Comparison of ENCODE assay signal across 25 cellular contexts in the genomic region with DNA sequence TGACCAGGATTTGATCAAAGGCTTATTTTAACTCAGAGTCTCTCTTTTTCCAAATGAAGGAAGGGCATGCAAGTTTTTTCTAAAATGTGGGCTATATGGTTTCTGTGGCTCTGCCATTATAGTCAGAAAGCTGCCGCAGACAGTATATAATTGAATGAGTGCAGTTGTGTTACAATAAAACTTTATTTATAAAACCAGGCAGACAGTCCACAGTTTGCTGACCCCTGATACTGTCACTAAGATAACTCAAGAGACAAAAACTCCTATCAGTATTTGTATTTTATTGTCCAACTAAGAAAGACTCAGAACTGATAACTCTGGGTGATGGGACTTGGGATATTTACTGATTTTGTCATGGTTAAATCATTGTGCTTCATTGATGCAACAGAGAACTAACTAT. TPM values are rescaled to one million over a fixed set of nuclear protein-coding genes. Genes with fewer than 3 reads are reported as not detected.
DNase-seq lines count a peak whose midpoint lies in the region; ATAC-seq, FAIRE-seq and TF ChIP-seq lines count a peak whose summit lies in the region.
"Had no signal": no experiment of that assay in that cellular context is flagged by ENCODE, and none has a peak within 500 bp of the region (broad histone marks: within the 10 kb centered on the region; RNA-seq: fewer than 3 reads in every experiment).

No MANE protein-coding gene starts in this region.

- no peaks in the 10 kb centered on the region for H3K9me3 Mint-ChIP-seq in Calu3 (ENCODE audit: low read depth, unreplicated experiment)
- no peaks in the 10 kb centered on the region for H3K9me3 Mint-ChIP-seq in nephron progenitor cell

- H4K20me1 ChIP-seq in GM12878 (ENCODE audit: control insufficient read depth, insufficient read depth) (no peaks in the 10 kb centered on the region), endothelial cell of umbilical vein (replicated peaks; ENCODE audit: control insufficient read depth, extremely low read depth, insufficient read depth, low read length) (no peaks in the 10 kb centered on the region)
- H4K20me1 ChIP-seq: BLaER1 had no signal

- H3K79me2 ChIP-seq in GM12878 (ENCODE audit: control insufficient read depth, insufficient read depth, low read length) (no peaks in the 10 kb centered on the region), endothelial cell of umbilical vein (ENCODE audit: control insufficient read depth, insufficient read depth, low read length) (peaks cover 26% of the 10 kb centered on the region)

- peaks cover 0 to 13% of the 10 kb centered on the region in 2 experiments for H3K27me3 ChIP-seq in GM12878 (replicated peaks in 1 of 2; ENCODE audit: control insufficient read depth in 2 of 2, insufficient read depth in 2 of 2, low read length in 1 of 2)
- H3K27me3 ChIP-seq in endothelial cell of umbilical vein (ENCODE audit: control insufficient read depth in 2 of 2, insufficient read depth in 2 of 2, low read length in 2 of 2): no peaks in the 10 kb centered on the region
- H3K27me3 ChIP-seq in spleen (replicated peaks in 1 of 7): peaks cover 7 to 76% (median 36%) of the 10 kb centered on the region in 7 donors

- TF ChIP-seq EP300 in GM12878 (IDR thresholded peaks at IDR 0.05; ENCODE audit: borderline replicate concordance in 1 of 2, control insufficient read depth in 1 of 2, low read depth in 2 of 2, low read length in 2 of 2): no peak

- FAIRE-seq in GM12878 (lab: Jason Lieb, UNC): no peak
- FAIRE-seq in endothelial cell of umbilical vein (lab: Jason Lieb, UNC): no peak
- FAIRE-seq: A204.1, D721Med, G401.6, GM12892, GM18507 had no signal

- H3K4me3 Mint-ChIP-seq in Calu3 (ENCODE audit: low read depth, unreplicated experiment) (no peak overlapping the region), nephron progenitor cell (peak overlapping the region; percentile 20)
- H3K4me3 Mint-ChIP-seq: CD4-positive, alpha-beta memory T cell; CD4-positive, CD25-positive, alpha-beta regulatory T cell; CD8-positive, alpha-beta memory T cell had no signal

- H3K4me1 Mint-ChIP-seq in Calu3 (ENCODE audit: low read depth, unreplicated experiment) (peaks cover 62% of the 10 kb centered on the region), nephron progenitor cell (peaks cover 67% of the 10 kb centered on the region)
- H3K4me1 Mint-ChIP-seq: CD4-positive, alpha-beta memory T cell had no signal

- dilution Hi-C loops in endothelial cell of umbilical vein (cut with MboI; ENCODE audit: extremely low pct_ligation_motif_present, low sequenced_read_pairs): loop anchor here (25.0 kb wide), 1 partner anchor 198 kb away; no protein-coding TSS in a partner anchor

- no peaks in the 10 kb centered on the region for H3K36me3 ChIP-seq in GM12878 (ENCODE audit: control insufficient read depth in 2 of 2, insufficient read depth in 2 of 2, low read length in 1 of 2)
- no peaks in the 10 kb centered on the region for H3K36me3 ChIP-seq in endothelial cell of umbilical vein (ENCODE audit: control insufficient read depth in 2 of 2, extremely low read depth in 1 of 2, insufficient read depth in 2 of 2, low read length in 2 of 2)
- H3K36me3 ChIP-seq in spleen: no peaks in the 10 kb centered on the region
- H3K36me3 ChIP-seq: BE2C, BLaER1 had no signal

- ATAC-seq in GM12878: no peak
- ATAC-seq in HG02852 (IDR thresholded peaks at IDR 0.05; ENCODE audit: unreplicated experiment): no peak

- H3K9me3 ChIP-seq in GM12878 (replicated peaks; ENCODE audit: control insufficient read depth, insufficient read depth, low read length) (no peaks in the 10 kb centered on the region; the same call in 2 of the 3 replicates), endothelial cell of umbilical vein (replicated peaks; ENCODE audit: control insufficient read depth, insufficient read depth, low read length) (no peaks in the 10 kb centered on the region), spleen (no peaks in the 10 kb centered on the region)
- H3K9me3 ChIP-seq: BE2C had no signal

- H3K27ac ChIP-seq in GM12878 (ENCODE audit: control insufficient read depth, insufficient read depth): no peak overlapping the region
- H3K27ac ChIP-seq in endothelial cell of umbilical vein (ENCODE audit: insufficient read depth, low read depth, low read length): no peak overlapping the region
- H3K27ac ChIP-seq in spleen: no peak overlapping the region
- H3K27ac ChIP-seq: BLaER1 had no signal

- RAD21 ChIA-PET in GM12878 (lab: Charles Lee; ENCODE audit: unreplicated experiment): no interaction called here

- in situ Hi-C loops in GM12878 (cut with MboI): no loop called here

- POLR2A ChIA-PET in GM12878 (lab: Charles Lee) (no interaction called here), endothelial cell of umbilical vein (lab: Charles Lee) (no interaction called here)

- peaks cover 33% of the 10 kb centered on the region for H3K36me3 Mint-ChIP-seq in Calu3 (ENCODE audit: insufficient read depth, unreplicated experiment)
- H3K36me3 Mint-ChIP-seq in nephron progenitor cell (ENCODE audit: low read depth): no peaks in the 10 kb centered on the region
- H3K36me3 Mint-ChIP-seq: CD14-positive monocyte; CD4-positive, alpha-beta memory T cell; CD4-positive, CD25-positive, alpha-beta regulatory T cell; CD8-positive, alpha-beta memory T cell had no signal

- H3K9ac ChIP-seq in GM12878 (ENCODE audit: control insufficient read depth, insufficient read depth, low read length) (no peak overlapping the region), endothelial cell of umbilical vein (replicated peaks; ENCODE audit: extremely low read depth, insufficient read depth, low read length) (no peak overlapping the region)
- H3K9ac ChIP-seq: BLaER1 had no signal

- CTCF ChIA-PET in Calu3 (lab: Charles Lee): interaction anchor here (1.2 kb wide), 1 partner anchor 309 kb away, joined by 3 read pairs; no protein-coding TSS in a partner anchor
- CTCF ChIA-PET in GM12878 (lab: Yijun Ruan, JAX): interaction anchor here (1.4 kb wide), 1 partner anchor 10 kb away, joined by 5 read pairs; no protein-coding TSS in a partner anchor
- CTCF ChIA-PET in endothelial cell of umbilical vein (lab: Charles Lee): interaction anchor here (0.8 to 2.3 kb wide), 2 partner anchors 10 to 194 kb away, joined by 3 to 9 read pairs; no protein-coding TSS in a partner anchor

- TF ChIP-seq CTCF in Calu3 (IDR thresholded peaks at IDR 0.05; ENCODE audit: unreplicated experiment) (no peak), GM12878 (IDR thresholded peaks at IDR 0.05 in 2 of 3, conservative IDR thresholded peaks at IDR 0.05 in 1 of 3; ENCODE audit: control insufficient read depth in 2 of 3, extremely low read depth in 1 of 3, insufficient read depth in 1 of 3, low read depth in 3 of 3, low read length in 3 of 3) (no peak), endothelial cell of umbilical vein (IDR thresholded peaks at IDR 0.05; ENCODE audit: extremely low read depth in 1 of 2, insufficient read depth in 1 of 2, low read depth in 1 of 2, low read length in 2 of 2) (no peak), nephron progenitor cell (IDR thresholded peaks at IDR 0.05) (no peak), spleen (IDR thresholded peaks at IDR 0.05 in 8 of 11, conservative IDR thresholded peaks at IDR 0.05 in 3 of 11) (no peak)

- SMC1A ChIA-PET in GM12878 (lab: Charles Lee; ENCODE audit: uncharacterized antibody, unreplicated experiment): no interaction called here

- no peak overlapping the region for H3K4me2 ChIP-seq in GM12878 (ENCODE audit: control insufficient read depth, insufficient read depth)
- no peak overlapping the region for H3K4me2 ChIP-seq in endothelial cell of umbilical vein (ENCODE audit: insufficient read depth, low read length)
- H3K4me2 ChIP-seq: BLaER1 had no signal

- DNase-seq in Calu3: no peak
- no peak for DNase-seq in GM12878 (ENCODE audit: low read depth, low spot score)
- DNase-seq in endothelial cell of umbilical vein (ENCODE audit: low read depth, low spot score): peak; percentile 12
- no peak for DNase-seq in nephron progenitor cell
- no peak for DNase-seq in spleen
- no peak for DNase-seq in occipital lobe (lab: John Stamatoyannopoulos, UW)
- no peak for DNase-seq in GM19240 (ENCODE audit: insufficient read length, low spot score)
- DNase-seq: 8988T; ACHN; BE2C; C1 segment of cervical spinal cord; CD4-positive, alpha-beta memory T cell; CD4-positive, CD25-positive, alpha-beta regulatory T cell; CD8-positive, alpha-beta memory T cell; COR-L47; DMS79 treated with DMSO at 0.1 percent for 48 hours; GF-D8 had no signal

- no TSS peak for BruUV-seq in Calu3 (replicated peaks; lab: Mats Ljungman, UMichigan)
- no TSS peak for BruUV-seq in GM12878 (replicated peaks; lab: Mats Ljungman, UMichigan)
- no TSS peak for BruUV-seq in endothelial cell of umbilical vein (replicated peaks; lab: Mats Ljungman, UMichigan)

- H3K27me3 Mint-ChIP-seq in Calu3 (ENCODE audit: unreplicated experiment): no peaks in the 10 kb centered on the region
- H3K27me3 Mint-ChIP-seq in nephron progenitor cell (ENCODE audit: low read depth, poor library complexity): peaks cover 25% of the 10 kb centered on the region

- no peaks in the 10 kb centered on the region for H3K9me1 ChIP-seq in endothelial cell of umbilical vein (replicated peaks; ENCODE audit: control insufficient read depth, extremely low read depth, insufficient read depth, low read length)

- TF ChIP-seq POLR2A in GM12878 (IDR thresholded peaks at IDR 0.05; ENCODE audit: low read depth, low read length) (no peak), endothelial cell of umbilical vein (IDR thresholded peaks at IDR 0.05; ENCODE audit: low read depth, low read length) (no peak), spleen (IDR thresholded peaks at IDR 0.05) (no peak)

- H3K4me3 ChIP-seq in GM12878: no peak overlapping the region
- H3K4me3 ChIP-seq in endothelial cell of umbilical vein (replicated peaks in 1 of 3; ENCODE audit: insufficient read depth in 1 of 3, low read depth in 1 of 3, low read length in 3 of 3): no peak overlapping the region
- H3K4me3 ChIP-seq in spleen: no peak overlapping the region
- H3K4me3 ChIP-seq: BLaER1 had no signal

- WGBS in GM12878 (ENCODE audit: insufficient coverage, insufficient replicate concordance, low lambda C conversion rate, missing lambda C conversion rate): 40% methylated on average over 1 of the region's 1 CpG
- 94 to 100% (median 96%) methylated on average over 1 of the region's 1 CpG for WGBS in spleen, 5 donors

- TF ChIP-seq RAD21 in GM12878 (IDR thresholded peaks at IDR 0.05; ENCODE audit: insufficient read depth, low read depth, low read length): no peak

- H2AFZ ChIP-seq in GM12878 (ENCODE audit: control insufficient read depth, low read depth, low read length) (no peak overlapping the region), endothelial cell of umbilical vein (ENCODE audit: low read depth, low read length) (no peak overlapping the region)

- H3K4me1 ChIP-seq in GM12878 (ENCODE audit: control insufficient read depth, insufficient read depth, low read length) (no peaks in the 10 kb centered on the region), endothelial cell of umbilical vein (ENCODE audit: control insufficient read depth, extremely low read depth, insufficient read depth, low read length) (peaks cover 19% of the 10 kb centered on the region), spleen (peaks cover 4 to 10% (median 7%) of the 10 kb centered on the region in 6 donors)
- H3K4me1 ChIP-seq: BE2C had no signal

- intact Hi-C loops in Calu3 (cut with micrococcal nuclease; ENCODE audit: unreplicated experiment): no loop called here
- intact Hi-C loops in GM12878 (cut with micrococcal nuclease; ENCODE audit: unreplicated experiment): loop anchor here (10.0 kb wide), 1 partner anchor 496 kb away; no protein-coding TSS in a partner anchor
- intact Hi-C loops in endothelial cell of umbilical vein (cut with micrococcal nuclease): loop anchor here (10.0 kb wide), 1 partner anchor 716 kb away; no protein-coding TSS in a partner anchor
- intact Hi-C loops in spleen (cut with DNase I; ENCODE audit: low total_unique reads): loop anchor here (10.0 kb wide), 1 partner anchor 306 kb away; no protein-coding TSS in a partner anchor

- peak overlapping the region; percentile 52 for H3K27ac Mint-ChIP-seq in Calu3 (ENCODE audit: unreplicated experiment)
- H3K27ac Mint-ChIP-seq in nephron progenitor cell: no peak overlapping the region
- H3K27ac Mint-ChIP-seq: CD14-positive monocyte; CD4-positive, alpha-beta memory T cell; CD4-positive, CD25-positive, alpha-beta regulatory T cell; CD8-positive, alpha-beta memory T cell had no signal

RNA-seq across cellular contexts. Expression of gene ALDH1A2, which starts 4.9 kb away (rescaled TPM):
- 219 and 231 TPM in 2 replicates for total RNA-seq in Calu3 (2022)
- 1.5 and 1.7 TPM in 2 replicates for total RNA-seq in GM12878 (2013; cell fraction: nucleolus; rRNA removed)
- total RNA-seq in GM12878 (2014; rRNA removed): 0.06 TPM in 1 of 2 replicates, not detected in the other
- total RNA-seq in GM12878 (2014; rRNA removed; fragmentation: Illumina TruSeq; extraction: Trizol): 0.64 TPM in 1 of 2 replicates, not detected in the other
- total RNA-seq in GM12878 (2021): 0.53 and 0.92 TPM in 2 replicates
- not detected for polyA plus RNA-seq in GM12878 (2011; ENCODE audit: low read depth)
- polyA plus RNA-seq in GM12878 (2011; rRNA removed): 0.22 and 0.50 TPM in 2 replicates
- 0.37 TPM in 1 of 2 replicates, not detected in the other for polyA plus RNA-seq in GM12878 (2011; cell fraction: cytosol; rRNA removed)
- polyA plus RNA-seq in GM12878 (2011; cell fraction: nucleus; rRNA removed): 0.28 TPM in 1 of 2 replicates, not detected in the other
- polyA plus RNA-seq in GM12878 (2012): 0.12 and 0.31 TPM in 2 replicates
- not detected in 2 replicates for polyA plus RNA-seq in GM12878 (2014; fragmentation: Illumina TruSeq; extraction: Trizol)
- polyA plus RNA-seq in GM12878 (2014; fragmentation: Nextera tagmentation; extraction: Ambion mirVana): under 1 TPM in 1 of 2 experiments, not detected in 1; 0.15 TPM
- polyA plus RNA-seq in GM12878 (2014; rRNA removed): 0.18 and 0.63 TPM in 2 replicates
- not detected for polyA plus RNA-seq in GM12878 (2016; fragmentation: Nextera tagmentation; extraction: Ambion mirVana)
- polyA minus RNA-seq in GM12878 (2011; rRNA and poly(A)+ RNA removed): 0.82 and 1.0 TPM in 2 replicates
- not detected in 2 replicates for polyA minus RNA-seq in GM12878 (2011; cell fraction: cytosol; rRNA and poly(A)+ RNA removed)
- 0.73 TPM in 1 of 2 replicates, not detected in the other for polyA minus RNA-seq in GM12878 (2011; cell fraction: nucleus; rRNA and poly(A)+ RNA removed)
- 11.7 and 34.9 TPM in 2 replicates for total RNA-seq in endothelial cell of umbilical vein
- 14.8 and 16.3 TPM in 2 replicates for polyA plus RNA-seq in endothelial cell of umbilical vein
- polyA plus RNA-seq in endothelial cell of umbilical vein (2011; cell fraction: cytosol; rRNA removed): 16.9 and 19.0 TPM in 2 replicates
- polyA plus RNA-seq in endothelial cell of umbilical vein (2011; cell fraction: nucleus; rRNA removed): 20.0 and 21.5 TPM in 2 replicates
- polyA plus RNA-seq in endothelial cell of umbilical vein (2012): 7.6 and 27.2 TPM in 2 replicates
- 26.4 and 32.6 TPM in 2 replicates for polyA minus RNA-seq in endothelial cell of umbilical vein
- polyA minus RNA-seq in endothelial cell of umbilical vein (2011; cell fraction: cytosol; rRNA and poly(A)+ RNA removed): not detected
- 18.4 and 19.8 TPM in 2 replicates for polyA minus RNA-seq in endothelial cell of umbilical vein (2011; cell fraction: nucleus; rRNA and poly(A)+ RNA removed)
- 10 to 100 TPM in 3 of 7 donors, 1 to 10 TPM in 4; 4.3 to 20.3 (median 7.5) TPM for total RNA-seq in spleen
- polyA plus RNA-seq in spleen: 1 to 10 TPM in 1 of 3 donors, under 1 TPM in 2; 0.26 to 1.3 (median 0.33) TPM
- total RNA-seq in occipital lobe: 6.1 TPM
- total RNA-seq: CD4-positive, CD25-positive, alpha-beta regulatory T cell had no signal
- polyA plus RNA-seq: CD4-positive, alpha-beta memory T cell; CD4-positive, CD25-positive, alpha-beta regulatory T cell; CD8-positive, alpha-beta memory T cell had no signal
